8 cellular contexts compared by ENCODE assay signal in genomic region chr3:169813757-169814517, GRCh38. TPM values are rescaled to one million over a fixed set of nuclear protein-coding genes. Genes with fewer than 3 reads are reported as not detected.
DNase-seq lines count a peak whose midpoint lies in the region; ATAC-seq and TF ChIP-seq lines count a peak whose summit lies in the region.

No MANE protein-coding gene starts in this region.

- peak; percentile 84 for ATAC-seq in GM21529 (IDR thresholded peaks at IDR 0.05; ENCODE audit: unreplicated experiment)

- in situ Hi-C loops in astrocyte of the spinal cord (cut with HindIII; ENCODE audit: low sequenced_read_pairs), result no loop called here

- peak overlapping the region; percentile 16 for H3K4me3 ChIP-seq in astrocyte of the spinal cord (ENCODE audit: low read depth, low read length)

- peak; percentile 22 for TF ChIP-seq CTCF in astrocyte of the spinal cord (IDR thresholded peaks at IDR 0.05; ENCODE audit: low read depth, low read length)

- DNase-seq in ELF-1 (ENCODE audit: low read depth, low spot score) (peak; percentile 70), LHCN-M2 (ENCODE audit: low read depth) (peak; percentile 18), T-helper 1 cell (peak; percentile 40 to 74 (median 57)), astrocyte of the spinal cord (ENCODE audit: low read depth, low spot score) (no peak), lung microvascular endothelial cell (ENCODE audit: low read depth in 2 of 2) (peak; percentile 14 to 53), cerebellar nuclear complex (lab: John Stamatoyannopoulos, UW) (no peak)
- peak; percentile 70 to 78 for DNase-seq in stimulated activated CD8-positive, alpha-beta memory T cell treated with anti-CD3 and anti-CD28 coated beads, Interleukin-7, amount 100 ng/mL, for 4 hours (ENCODE audit: low read depth in 2 of 2)

RNA-seq across cellular contexts. Expression of gene LRRC34, which starts 1.2 kb away (rescaled TPM):
- total RNA-seq in LHCN-M2 (2014; rRNA removed), result 5.4 TPM in 2 replicates
- 0.87 TPM for polyA plus RNA-seq in LHCN-M2 (2012)
- total RNA-seq in lung microvascular endothelial cell, result 0.60 and 1.3 TPM in 2 replicates

RNA-seq across cellular contexts. Expression of gene LRRIQ4, which starts 1.3 kb away (rescaled TPM):
- not detected in 2 replicates for total RNA-seq in LHCN-M2 (2014; rRNA removed)
- not detected for polyA plus RNA-seq in LHCN-M2 (2012)
- total RNA-seq in lung microvascular endothelial cell, result not detected in 2 replicates

RNA-seq across cellular contexts. Expression of gene MYNN, which starts 40.7 kb away (rescaled TPM):
- total RNA-seq in LHCN-M2 (2014; rRNA removed), result 13.9 and 14.4 TPM in 2 replicates
- polyA plus RNA-seq in LHCN-M2 (2012), result 6.5 TPM
- total RNA-seq in lung microvascular endothelial cell, result 15.0 and 20.0 TPM in 2 replicates

RNA-seq across cellular contexts. Expression of gene ACTRT3, which starts 44.6 kb away (rescaled TPM):
- total RNA-seq in LHCN-M2 (2014; rRNA removed) (6.1 and 6.5 TPM in 2 replicates), lung microvascular endothelial cell (0.99 and 2.0 TPM in 2 replicates)
- polyA plus RNA-seq in LHCN-M2 (2012), result 2.9 TPM

RNA-seq across cellular contexts. Expression of gene TERC, which starts 49.1 kb away (rescaled TPM):
- total RNA-seq in LHCN-M2 (2014; rRNA removed), result 434 and 471 TPM in 2 replicates
- polyA plus RNA-seq in LHCN-M2 (2012), result 0.27 TPM
- total RNA-seq in lung microvascular endothelial cell, result 118 and 137 TPM in 2 replicates

Comparison
In these comparisons a context has a peak if more than half of its experiments do, and no peak if none do; other contexts are left out.
1. DNase-seq: peak in ELF-1 (single experiment), LHCN-M2 (single experiment), T-helper 1 cell (5 of 5), lung microvascular endothelial cell (2 of 2) and stimulated activated CD8-positive, alpha-beta memory T cell treated with anti-CD3 and anti-CD28 coated beads, Interleukin-7, amount 100 ng/mL, for 4 hours (2 of 2); none in astrocyte of the spinal cord (single experiment) and cerebellar nuclear complex (0 of 2).